In the genomic region with DNA sequence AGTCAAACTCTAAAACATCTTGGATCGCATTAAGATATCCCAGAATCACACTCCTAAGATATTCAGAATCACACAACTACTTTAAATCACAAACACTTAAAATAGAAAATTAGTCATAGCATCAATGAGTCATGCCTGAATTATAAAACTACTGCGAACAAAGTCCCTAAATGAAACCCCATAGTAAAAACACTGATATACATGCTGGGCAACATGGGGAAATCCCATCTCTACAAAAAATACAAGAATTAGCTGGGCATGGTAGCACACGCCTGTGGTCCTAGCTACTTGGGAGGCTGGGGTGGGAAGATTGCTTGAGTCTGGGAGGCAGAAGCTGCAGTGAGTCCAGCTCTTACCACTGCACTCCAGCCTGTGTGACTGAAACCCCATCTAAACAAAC, we compare ENCODE assay signal across 10 cellular contexts.
DNase-seq lines count a peak whose midpoint lies in the region; ATAC-seq and TF ChIP-seq lines count a peak whose summit lies in the region.
"Had no signal": no experiment of that assay in that cellular context is flagged by ENCODE, and none has a peak within 500 bp of the region (broad histone marks: within the 10 kb centered on the region; RNA-seq: fewer than 3 reads in every experiment).

No MANE protein-coding gene starts in this region.

- H3K27me3 ChIP-seq in stomach = no peaks in the 10 kb centered on the region
- H3K27me3 ChIP-seq: uterus had no signal

- no peak for DNase-seq in activated CD8-positive, alpha-beta T cell treated with anti-CD3 and anti-CD28 coated beads for 36 hours
- DNase-seq in activated CD8-positive, alpha-beta T cell treated with anti-CD3 and anti-CD28 coated beads, Interleukin-2, amount 10 ng/mL, durations not matched to agents 7 days and 5 days = no peak
- DNase-seq in hepatic stellate cell (ENCODE audit: low spot score) = peak; percentile 10
- no peak for DNase-seq in stomach
- no peak for DNase-seq in DMS114 treated with DMSO at 0.1 percent for 48 hours (lab: John Stamatoyannopoulos, UW; ENCODE audit: unreplicated experiment)
- DNase-seq in activated T-helper 2 cell treated with anti-CD3 and anti-CD28 coated beads, Interferon-gamma antibody, Interleukin-2, Interleukin-4, amounts not matched to agents 10 μg/mL and 5 μg/mL and 100 μg/mL, durations not matched to agents 14 hours and 24 hours and 36 hours (ENCODE audit: low spot score) = no peak
- DNase-seq: SW 1271, uterus had no signal

- H3K27ac ChIP-seq in stomach = peak overlapping the region in 4 of 5 donors; percentile 4 to 68 (median 32)

- H3K4me3 Mint-ChIP-seq in activated CD8-positive, alpha-beta T cell treated with anti-CD3 and anti-CD28 coated beads for 36 hours = no peak overlapping the region
- no peak overlapping the region for H3K4me3 Mint-ChIP-seq in activated CD8-positive, alpha-beta T cell treated with anti-CD3 and anti-CD28 coated beads, Interleukin-2, amount 10 ng/mL, durations not matched to agents 7 days and 5 days
- no peak overlapping the region for H3K4me3 Mint-ChIP-seq in activated T-helper 17 cell treated with anti-CD3 and anti-CD28 coated beads, Interleukin-2, amount 50 U/mL, for 72 hours
- no peak overlapping the region for H3K4me3 Mint-ChIP-seq in activated T-helper 2 cell treated with anti-CD3 and anti-CD28 coated beads, Interferon-gamma antibody, Interleukin-2, Interleukin-4, amounts not matched to agents 10 μg/mL and 5 μg/mL and 100 μg/mL, durations not matched to agents 14 hours and 24 hours and 36 hours (ENCODE audit: low read depth)

- H3K36me3 ChIP-seq in stomach = no peaks in the 10 kb centered on the region
- H3K36me3 ChIP-seq: uterus had no signal

- TF ChIP-seq POLR2A in stomach (IDR thresholded peaks at IDR 0.05) = no peak

- 49 to 66% (median 59%) methylated on average over 3 of the region's 3 CpGs for WGBS in stomach, 5 donors

- no peak overlapping the region for H3K27ac Mint-ChIP-seq in activated CD8-positive, alpha-beta T cell treated with anti-CD3 and anti-CD28 coated beads for 36 hours
- H3K27ac Mint-ChIP-seq in activated CD8-positive, alpha-beta T cell treated with anti-CD3 and anti-CD28 coated beads, Interleukin-2, amount 10 ng/mL, durations not matched to agents 7 days and 5 days = no peak overlapping the region
- H3K27ac Mint-ChIP-seq in activated T-helper 17 cell treated with anti-CD3 and anti-CD28 coated beads, Interleukin-2, amount 50 U/mL, for 72 hours = no peak overlapping the region
- H3K27ac Mint-ChIP-seq in activated T-helper 2 cell treated with anti-CD3 and anti-CD28 coated beads, Interferon-gamma antibody, Interleukin-2, Interleukin-4, amounts not matched to agents 10 μg/mL and 5 μg/mL and 100 μg/mL, durations not matched to agents 14 hours and 24 hours and 36 hours = no peak overlapping the region

- no peaks in the 10 kb centered on the region for H3K36me3 Mint-ChIP-seq in activated CD8-positive, alpha-beta T cell treated with anti-CD3 and anti-CD28 coated beads for 36 hours (ENCODE audit: low read depth)
- H3K36me3 Mint-ChIP-seq in activated CD8-positive, alpha-beta T cell treated with anti-CD3 and anti-CD28 coated beads, Interleukin-2, amount 10 ng/mL, durations not matched to agents 7 days and 5 days (ENCODE audit: low read depth) = no peaks in the 10 kb centered on the region
- H3K36me3 Mint-ChIP-seq in activated T-helper 17 cell treated with anti-CD3 and anti-CD28 coated beads, Interleukin-2, amount 50 U/mL, for 72 hours (ENCODE audit: low read depth) = no peaks in the 10 kb centered on the region
- H3K36me3 Mint-ChIP-seq in activated T-helper 2 cell treated with anti-CD3 and anti-CD28 coated beads, Interferon-gamma antibody, Interleukin-2, Interleukin-4, amounts not matched to agents 10 μg/mL and 5 μg/mL and 100 μg/mL, durations not matched to agents 14 hours and 24 hours and 36 hours (ENCODE audit: low read depth) = no peaks in the 10 kb centered on the region

- peaks cover 1% of the 10 kb centered on the region for H3K27me3 Mint-ChIP-seq in activated CD8-positive, alpha-beta T cell treated with anti-CD3 and anti-CD28 coated beads for 36 hours
- H3K27me3 Mint-ChIP-seq in activated CD8-positive, alpha-beta T cell treated with anti-CD3 and anti-CD28 coated beads, Interleukin-2, amount 10 ng/mL, durations not matched to agents 7 days and 5 days (ENCODE audit: low read depth) = peaks cover 2% of the 10 kb centered on the region
- H3K27me3 Mint-ChIP-seq in activated T-helper 17 cell treated with anti-CD3 and anti-CD28 coated beads, Interleukin-2, amount 50 U/mL, for 72 hours = no peaks in the 10 kb centered on the region
- H3K27me3 Mint-ChIP-seq in activated T-helper 2 cell treated with anti-CD3 and anti-CD28 coated beads, Interferon-gamma antibody, Interleukin-2, Interleukin-4, amounts not matched to agents 10 μg/mL and 5 μg/mL and 100 μg/mL, durations not matched to agents 14 hours and 24 hours and 36 hours (ENCODE audit: low read depth) = peaks cover 17% of the 10 kb centered on the region

- no peak overlapping the region for H3K4me3 ChIP-seq in stomach
- H3K4me3 ChIP-seq: uterus had no signal

- CTCF ChIA-PET in activated CD8-positive, alpha-beta T cell treated with anti-CD3 and anti-CD28 coated beads for 36 hours (lab: Charles Lee) = no interaction called here
- CTCF ChIA-PET in activated CD8-positive, alpha-beta T cell treated with anti-CD3 and anti-CD28 coated beads, Interleukin-2, amount 10 ng/mL, durations not matched to agents 7 days and 5 days (lab: Charles Lee) = no interaction called here

- intact Hi-C loops in activated CD8-positive, alpha-beta T cell treated with anti-CD3 and anti-CD28 coated beads for 36 hours (cut with micrococcal nuclease) = loop anchor here (5.0 to 10.0 kb wide), 2 partner anchors 175 to 252 kb away; no protein-coding TSS in a partner anchor
- intact Hi-C loops in stomach (cut with DNase I; ENCODE audit: low total_unique reads) = loop anchor here (10.0 kb wide), 1 partner anchor 185 kb away; no protein-coding TSS in a partner anchor
- intact Hi-C loops in activated T-helper 2 cell treated with anti-CD3 and anti-CD28 coated beads, Interferon-gamma antibody, Interleukin-2, Interleukin-4, amounts not matched to agents 10 μg/mL and 5 μg/mL and 100 μg/mL, durations not matched to agents 14 hours and 24 hours and 36 hours (cut with micrococcal nuclease) = loop anchor here (5.0 to 10.0 kb wide), 2 partner anchors 172 to 255 kb away; no protein-coding TSS in a partner anchor

- no peaks in the 10 kb centered on the region for H3K9me3 ChIP-seq in stomach
- H3K9me3 ChIP-seq: uterus had no signal

- no peaks in the 10 kb centered on the region for H3K9me3 Mint-ChIP-seq in activated CD8-positive, alpha-beta T cell treated with anti-CD3 and anti-CD28 coated beads for 36 hours
- no peaks in the 10 kb centered on the region for H3K9me3 Mint-ChIP-seq in activated CD8-positive, alpha-beta T cell treated with anti-CD3 and anti-CD28 coated beads, Interleukin-2, amount 10 ng/mL, durations not matched to agents 7 days and 5 days (ENCODE audit: insufficient read depth)
- peaks cover 5% of the 10 kb centered on the region for H3K9me3 Mint-ChIP-seq in activated T-helper 17 cell treated with anti-CD3 and anti-CD28 coated beads, Interleukin-2, amount 50 U/mL, for 72 hours
- H3K9me3 Mint-ChIP-seq in activated T-helper 2 cell treated with anti-CD3 and anti-CD28 coated beads, Interferon-gamma antibody, Interleukin-2, Interleukin-4, amounts not matched to agents 10 μg/mL and 5 μg/mL and 100 μg/mL, durations not matched to agents 14 hours and 24 hours and 36 hours = no peaks in the 10 kb centered on the region

- peaks cover 4 to 54% (median 19%) of the 10 kb centered on the region in 4 donors for H3K4me1 ChIP-seq in stomach
- H3K4me1 ChIP-seq: uterus had no signal

- TF ChIP-seq CTCF in activated CD8-positive, alpha-beta T cell treated with anti-CD3 and anti-CD28 coated beads for 36 hours (IDR thresholded peaks at IDR 0.05) = no peak
- TF ChIP-seq CTCF in stomach (IDR thresholded peaks at IDR 0.05) = no peak

- peak; percentile 37 for ATAC-seq in activated CD8-positive, alpha-beta T cell treated with anti-CD3 and anti-CD28 coated beads for 36 hours
- ATAC-seq in activated CD8-positive, alpha-beta T cell treated with anti-CD3 and anti-CD28 coated beads, Interleukin-2, amount 10 ng/mL, durations not matched to agents 7 days and 5 days = no peak
- peak; percentile 39 for ATAC-seq in activated T-helper 17 cell treated with anti-CD3 and anti-CD28 coated beads, Interleukin-2, amount 50 U/mL, for 72 hours (replicated peaks)
- ATAC-seq in HG03378 (IDR thresholded peaks at IDR 0.05; ENCODE audit: unreplicated experiment) = no peak

- no peak for TF ChIP-seq EP300 in stomach (IDR thresholded peaks at IDR 0.05)

- no peaks in the 10 kb centered on the region for H3K4me1 Mint-ChIP-seq in activated CD8-positive, alpha-beta T cell treated with anti-CD3 and anti-CD28 coated beads for 36 hours (ENCODE audit: low read depth)
- no peaks in the 10 kb centered on the region for H3K4me1 Mint-ChIP-seq in activated CD8-positive, alpha-beta T cell treated with anti-CD3 and anti-CD28 coated beads, Interleukin-2, amount 10 ng/mL, durations not matched to agents 7 days and 5 days (ENCODE audit: low read depth)
- H3K4me1 Mint-ChIP-seq in activated T-helper 17 cell treated with anti-CD3 and anti-CD28 coated beads, Interleukin-2, amount 50 U/mL, for 72 hours = no peaks in the 10 kb centered on the region
- peaks cover 2% of the 10 kb centered on the region for H3K4me1 Mint-ChIP-seq in activated T-helper 2 cell treated with anti-CD3 and anti-CD28 coated beads, Interferon-gamma antibody, Interleukin-2, Interleukin-4, amounts not matched to agents 10 μg/mL and 5 μg/mL and 100 μg/mL, durations not matched to agents 14 hours and 24 hours and 36 hours (ENCODE audit: low read depth)

- POLR2A ChIA-PET in activated CD8-positive, alpha-beta T cell treated with anti-CD3 and anti-CD28 coated beads for 36 hours (lab: Charles Lee) = no interaction called here
- POLR2A ChIA-PET in activated CD8-positive, alpha-beta T cell treated with anti-CD3 and anti-CD28 coated beads, Interleukin-2, amount 10 ng/mL, durations not matched to agents 7 days and 5 days (lab: Charles Lee) = no interaction called here

Comparison
In these comparisons a context has a peak if more than half of its experiments do, and no peak if none do; other contexts are left out.
1. ATAC-seq: peak in activated CD8-positive, alpha-beta T cell treated with anti-CD3 and anti-CD28 coated beads for 36 hours (single experiment) and activated T-helper 17 cell treated with anti-CD3 and anti-CD28 coated beads, Interleukin-2, amount 50 U/mL, for 72 hours (single experiment); none in activated CD8-positive, alpha-beta T cell treated with anti-CD3 and anti-CD28 coated beads, Interleukin-2, amount 10 ng/mL, durations not matched to agents 7 days and 5 days (single experiment) and HG03378 (single experiment).